Comparison of ENCODE assay signal across 20 cellular contexts in the genomic region with DNA sequence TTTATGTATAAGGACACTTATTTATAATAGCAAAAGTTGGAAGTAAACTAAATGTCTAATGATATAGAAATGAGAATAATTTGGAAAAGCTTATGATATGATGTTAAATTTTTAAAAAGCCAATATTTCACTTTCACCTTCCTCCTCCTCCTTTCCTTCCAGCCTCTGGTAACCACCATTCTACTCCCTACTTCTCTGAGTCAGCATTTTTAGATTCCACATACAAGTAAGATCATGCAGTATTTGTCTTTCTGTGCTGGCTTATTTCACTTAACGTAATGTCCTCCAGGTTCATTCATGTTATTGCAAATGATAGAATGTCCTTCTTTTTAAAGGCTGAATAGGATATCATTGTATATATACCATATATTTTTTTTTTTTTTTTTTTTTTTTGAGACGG.
DNase-seq lines count a peak whose midpoint lies in the region; ATAC-seq, FAIRE-seq and TF ChIP-seq lines count a peak whose summit lies in the region.
"Had no signal": no experiment of that assay in that cellular context is flagged by ENCODE, and none has a peak within 500 bp of the region (broad histone marks: within the 10 kb centered on the region; RNA-seq: fewer than 3 reads in every experiment).

No MANE protein-coding gene starts in this region.

- no peaks in the 10 kb centered on the region for H4K20me1 ChIP-seq in HepG2 (ENCODE audit: insufficient read depth, low read length)
- no peaks in the 10 kb centered on the region for H4K20me1 ChIP-seq in K562 (replicated peaks; ENCODE audit: control insufficient read depth, insufficient read depth, low read length)
- H4K20me1 ChIP-seq: BLaER1 had no signal

- no peak overlapping the region for H3K4me3 Mint-ChIP-seq in nephron progenitor cell
- H3K4me3 Mint-ChIP-seq: CD4-positive, CD25-positive, alpha-beta regulatory T cell; CD8-positive, alpha-beta T cell; H9 had no signal

- POLR2A ChIA-PET in HepG2 (lab: Yijun Ruan, JAX) (no interaction called here), K562 (lab: Yijun Ruan, JAX) (no interaction called here)

- H3K79me2 ChIP-seq in HepG2 (ENCODE audit: insufficient read depth, low read length) (no peaks in the 10 kb centered on the region), K562 (ENCODE audit: control insufficient read depth, insufficient read depth, low read length) (no peaks in the 10 kb centered on the region)

- H3K9ac ChIP-seq in HepG2 (ENCODE audit: insufficient read depth, low read depth, low read length) (no peak overlapping the region), K562 (ENCODE audit: insufficient read depth in 1 of 2, low read depth in 2 of 2, low read length in 2 of 2) (no peak overlapping the region)
- H3K9ac ChIP-seq: BLaER1, GM23248 had no signal

- H3K9me3 Mint-ChIP-seq in nephron progenitor cell: peaks cover 4% of the 10 kb centered on the region
- H3K9me3 Mint-ChIP-seq: CD8-positive, alpha-beta T cell; H9 had no signal

- no peaks in the 10 kb centered on the region for H3K9me3 ChIP-seq in HepG2 (ENCODE audit: low read length)
- H3K9me3 ChIP-seq in right lobe of liver: no peaks in the 10 kb centered on the region
- H3K9me3 ChIP-seq in K562 (replicated peaks; ENCODE audit: control insufficient read depth, insufficient read depth, low read depth, low read length): 0 out of 2 replicates have a peak, but pooled peaks cover 1% of the 10 kb centered on the region
- H3K9me3 ChIP-seq in BE2C: no peaks in the 10 kb centered on the region
- H3K9me3 ChIP-seq: BLaER1, Caco-2 had no signal

- CTCF ChIA-PET in HepG2 (lab: Yijun Ruan, JAX; ENCODE audit: low intra/inter-chr PET ratio, low total read pairs) (no interaction called here), K562 (lab: Yijun Ruan, JAX; ENCODE audit: low intra/inter-chr PET ratio) (no interaction called here)

- H3K27ac ChIP-seq in HepG2 (ENCODE audit: extremely low read length, insufficient read depth, low read length) (no peak overlapping the region), right lobe of liver (no peak overlapping the region), K562 (ENCODE audit: extremely low read depth, low read depth, low read length) (no peak overlapping the region)
- H3K27ac ChIP-seq: BLaER1, C4-2B, GM23248 had no signal

- H3K36me3 Mint-ChIP-seq in nephron progenitor cell (ENCODE audit: low read depth): no peaks in the 10 kb centered on the region
- H3K36me3 Mint-ChIP-seq: CD4-positive, CD25-positive, alpha-beta regulatory T cell; CD8-positive, alpha-beta T cell had no signal

- H3K4me2 ChIP-seq in HepG2 (ENCODE audit: low read depth, low read length) (no peak overlapping the region), K562 (ENCODE audit: insufficient read depth, low read length) (no peak overlapping the region)
- H3K4me2 ChIP-seq: BLaER1 had no signal

- H3K4me3 ChIP-seq in HepG2 (replicated peaks in 1 of 3; ENCODE audit: insufficient read depth in 1 of 3, low read depth in 2 of 3, low read length in 3 of 3) (no peak overlapping the region), right lobe of liver (no peak overlapping the region), K562 (no peak overlapping the region), epithelial cell of esophagus (ENCODE audit: low read length) (no peak overlapping the region), BE2C (ENCODE audit: low read depth, low read length) (no peak overlapping the region)
- H3K4me3 ChIP-seq: BLaER1, GM12878, GM23248 had no signal

- no peaks in the 10 kb centered on the region for H3K4me1 ChIP-seq in HepG2 (ENCODE audit: insufficient read depth, low read length)
- H3K4me1 ChIP-seq in right lobe of liver: no peaks in the 10 kb centered on the region
- H3K4me1 ChIP-seq in K562 (replicated peaks in 1 of 2; ENCODE audit: control insufficient read depth in 2 of 2, insufficient read depth in 2 of 2, low read length in 2 of 2): no peaks in the 10 kb centered on the region
- no peaks in the 10 kb centered on the region for H3K4me1 ChIP-seq in BE2C
- H3K4me1 ChIP-seq: BLaER1 had no signal

- H3K36me3 ChIP-seq in HepG2 (replicated peaks in 1 of 2; ENCODE audit: control insufficient read depth in 1 of 2, insufficient read depth in 2 of 2, low read length in 2 of 2): no peaks in the 10 kb centered on the region
- no peaks in the 10 kb centered on the region for H3K36me3 ChIP-seq in right lobe of liver
- H3K36me3 ChIP-seq in K562 (ENCODE audit: control insufficient read depth, insufficient read depth, low read length): no peaks in the 10 kb centered on the region
- no peaks in the 10 kb centered on the region for H3K36me3 ChIP-seq in BE2C
- H3K36me3 ChIP-seq: BLaER1 had no signal

- TF ChIP-seq POLR2A in HepG2 (IDR thresholded peaks at IDR 0.05; ENCODE audit: insufficient read depth in 1 of 2, low read depth in 2 of 2, low read length in 2 of 2) (no peak), right lobe of liver (IDR thresholded peaks at IDR 0.05) (no peak), K562 (conservative IDR thresholded peaks at IDR 0.05) (no peak)

- H2AFZ ChIP-seq in HepG2 (ENCODE audit: low read length) (no peak overlapping the region), K562 (ENCODE audit: low read depth, low read length) (no peak overlapping the region)
- H2AFZ ChIP-seq: GM23248 had no signal

- TF ChIP-seq EP300 in HepG2 (IDR thresholded peaks at IDR 0.05; ENCODE audit: low read depth in 2 of 2, low read length in 2 of 2) (no peak), HepG2 (CRISPR knock-in tag; IDR thresholded peaks at IDR 0.05; ENCODE audit: borderline replicate concordance) (no peak), K562 (IDR thresholded peaks at IDR 0.05; ENCODE audit: low read length) (no peak)

- peaks cover 16% of the 10 kb centered on the region for H3K27me3 Mint-ChIP-seq in nephron progenitor cell (ENCODE audit: low read depth, poor library complexity)

- in situ Hi-C loops in HepG2 (cut with HindIII; ENCODE audit: extremely low pct_ligation_motif_present, low pct_unique_long_range_greater_than_20kb) (no loop called here), K562 (cut with MboI) (no loop called here)

- no peaks in the 10 kb centered on the region for H3K9me1 ChIP-seq in K562 (ENCODE audit: control insufficient read depth, insufficient read depth, low read length)

- no peak for TF ChIP-seq RAD21 in HepG2 (CRISPR knock-in tag; IDR thresholded peaks at IDR 0.05)
- no peak for TF ChIP-seq RAD21 in K562 (CRISPR knock-in tag; conservative IDR thresholded peaks at IDR 0.05 in 1 of 2, IDR thresholded peaks at IDR 0.05 in 1 of 2)

- WGBS in HepG2 (ENCODE audit: low lambda C conversion rate): 39% methylated on average over 2 of the region's 2 CpGs
- WGBS in right lobe of liver (ENCODE audit: insufficient coverage, low coverage, low lambda C conversion rate, missing lambda C conversion rate): 88% methylated on average over 2 of the region's 2 CpGs
- WGBS in K562 (ENCODE audit: insufficient coverage, low coverage, missing lambda C conversion rate): 0% methylated on average over 1 of the region's 2 CpGs

- BruUV-seq in HepG2 (replicated peaks; lab: Mats Ljungman, UMichigan): no TSS peak
- BruUV-seq in K562 (replicated peaks; lab: Mats Ljungman, UMichigan): no TSS peak

- H3K27me3 ChIP-seq in HepG2 (ENCODE audit: control insufficient read depth in 1 of 2, insufficient read depth in 2 of 2, low read length in 2 of 2) (0 out of 5 replicates have a peak, but pooled peaks cover 0 to 3% of the 10 kb centered on the region in 2 experiments), right lobe of liver (no peaks in the 10 kb centered on the region), K562 (ENCODE audit: control insufficient read depth in 2 of 2, insufficient read depth in 2 of 2, low read length in 2 of 2) (no peaks in the 10 kb centered on the region), BE2C (no peaks in the 10 kb centered on the region)
- H3K27me3 ChIP-seq: BLaER1 had no signal

- FAIRE-seq in HepG2 (lab: Jason Lieb, UNC) (no peak), K562 (lab: Jason Lieb, UNC) (no peak)
- FAIRE-seq: GM12878, GM19239 had no signal

- ATAC-seq in HepG2: no peak
- no peak for ATAC-seq in right lobe of liver
- ATAC-seq in K562: no peak
- ATAC-seq: CD8-positive, alpha-beta T cell; GM12878; HCT116 had no signal

- H3K27ac Mint-ChIP-seq in nephron progenitor cell: no peak overlapping the region
- H3K27ac Mint-ChIP-seq: CD4-positive, CD25-positive, alpha-beta regulatory T cell; CD8-positive, alpha-beta T cell; H9 had no signal

- H3K4me1 Mint-ChIP-seq in nephron progenitor cell: no peaks in the 10 kb centered on the region
- H3K4me1 Mint-ChIP-seq: CD4-positive, CD25-positive, alpha-beta regulatory T cell; H9 had no signal

- TF ChIP-seq CTCF in HepG2 (CRISPR knock-in tag; IDR thresholded peaks at IDR 0.05) (no peak), right lobe of liver (IDR thresholded peaks at IDR 0.05) (no peak), K562 (IDR thresholded peaks at IDR 0.05 in 2 of 3, conservative IDR thresholded peaks at IDR 0.05 in 1 of 3; ENCODE audit: insufficient read depth in 2 of 3, low read depth in 1 of 3, low read length in 3 of 3) (no peak), epithelial cell of esophagus (IDR thresholded peaks at IDR 0.05; ENCODE audit: insufficient read depth, low read depth, low read length, missing control alignments) (no peak), BE2C (IDR thresholded peaks at IDR 0.05; ENCODE audit: low read depth, low read length) (no peak), nephron progenitor cell (IDR thresholded peaks at IDR 0.05) (no peak)

- DNase-seq in HepG2 (ENCODE audit: low spot score): no peak
- no peak for DNase-seq in right lobe of liver
- no peak for DNase-seq in K562 (ENCODE audit: extremely low read depth in 1 of 4, low spot score in 3 of 4)
- peak; percentile 16 for DNase-seq in epithelial cell of esophagus (ENCODE audit: low read depth)
- DNase-seq in BE2C: no peak
- no peak for DNase-seq in nephron progenitor cell
- DNase-seq: 8988T; Caco-2; CD4-positive, CD25-positive, alpha-beta regulatory T cell; CD8-positive, alpha-beta T cell; DMS153; EL; GDM1; GM23248; H9 had no signal

- intact Hi-C loops in HepG2 (cut with micrococcal nuclease; ENCODE audit: unreplicated experiment) (no loop called here), right lobe of liver (cut with DNase I) (no loop called here), K562 (cut with micrococcal nuclease) (no loop called here)

TF ChIP-seq in HepG2, 621 proteins besides CTCF, POLR2A, EP300 and RAD21 (continues in another document):
- peak; percentile 96 for TF ChIP-seq MAFF (IDR thresholded peaks at IDR 0.05; ENCODE audit: low read depth, low read length)

TF ChIP-seq in K562, 482 proteins besides CTCF, POLR2A, EP300 and RAD21 (continues in another document):
- TF ChIP-seq ZNF316 (IDR thresholded peaks at IDR 0.05) (peak; percentile 91), ZNF584 (CRISPR knock-in tag; IDR thresholded peaks at IDR 0.05; ENCODE audit: low read depth) (no peak), POLR2AphosphoS5 (IDR thresholded peaks at IDR 0.05; ENCODE audit: control insufficient read depth, insufficient read depth, low read depth, low read length) (no peak)
